Comparison of ENCODE assay signal across 1 cellular context in the genomic region with DNA sequence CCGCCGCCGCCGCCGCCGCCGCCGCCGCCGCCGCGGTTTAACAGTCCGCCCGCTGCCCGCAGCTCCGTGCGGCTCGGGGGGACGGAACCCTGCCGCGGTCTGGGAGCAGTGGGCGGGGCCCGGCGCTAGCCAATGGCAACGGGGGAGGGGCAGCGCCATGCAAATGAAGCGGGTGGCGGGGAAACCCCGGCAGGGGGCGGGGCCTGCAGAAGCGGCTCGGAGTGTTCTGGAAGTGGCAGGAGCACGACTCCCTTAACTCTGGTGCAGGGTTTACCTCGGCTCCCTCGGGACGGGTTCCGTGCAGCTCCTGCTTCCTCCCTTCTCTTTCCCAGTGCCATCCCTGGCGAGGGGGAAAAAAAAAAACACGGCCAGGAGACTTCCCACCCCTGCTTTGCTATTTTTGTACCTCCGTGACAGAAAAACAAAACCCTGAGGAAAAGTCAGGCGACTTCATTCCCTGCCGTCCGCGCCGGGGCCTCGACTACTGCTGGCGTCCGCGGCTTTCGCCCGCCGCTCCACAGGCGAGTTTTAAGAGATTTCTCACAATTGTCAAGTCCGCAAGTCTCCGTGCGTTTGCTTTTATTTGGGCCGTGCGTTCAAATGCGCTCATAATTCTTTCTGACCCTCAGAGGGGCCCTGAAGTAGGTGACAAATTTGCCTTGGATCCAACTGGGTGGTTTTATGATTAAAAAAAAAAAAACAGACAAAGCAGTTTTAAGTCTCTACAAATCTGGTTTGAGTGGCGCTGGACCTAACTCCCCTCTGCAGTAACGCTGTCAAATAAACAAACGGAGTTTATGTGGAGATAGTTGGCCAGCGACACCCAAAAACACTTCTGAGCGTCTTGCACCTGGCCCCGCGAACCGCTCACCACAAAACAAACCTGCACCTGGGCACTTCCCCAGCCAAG.
TF ChIP-seq lines count a peak whose summit lies in the region.

A gene with protein sequence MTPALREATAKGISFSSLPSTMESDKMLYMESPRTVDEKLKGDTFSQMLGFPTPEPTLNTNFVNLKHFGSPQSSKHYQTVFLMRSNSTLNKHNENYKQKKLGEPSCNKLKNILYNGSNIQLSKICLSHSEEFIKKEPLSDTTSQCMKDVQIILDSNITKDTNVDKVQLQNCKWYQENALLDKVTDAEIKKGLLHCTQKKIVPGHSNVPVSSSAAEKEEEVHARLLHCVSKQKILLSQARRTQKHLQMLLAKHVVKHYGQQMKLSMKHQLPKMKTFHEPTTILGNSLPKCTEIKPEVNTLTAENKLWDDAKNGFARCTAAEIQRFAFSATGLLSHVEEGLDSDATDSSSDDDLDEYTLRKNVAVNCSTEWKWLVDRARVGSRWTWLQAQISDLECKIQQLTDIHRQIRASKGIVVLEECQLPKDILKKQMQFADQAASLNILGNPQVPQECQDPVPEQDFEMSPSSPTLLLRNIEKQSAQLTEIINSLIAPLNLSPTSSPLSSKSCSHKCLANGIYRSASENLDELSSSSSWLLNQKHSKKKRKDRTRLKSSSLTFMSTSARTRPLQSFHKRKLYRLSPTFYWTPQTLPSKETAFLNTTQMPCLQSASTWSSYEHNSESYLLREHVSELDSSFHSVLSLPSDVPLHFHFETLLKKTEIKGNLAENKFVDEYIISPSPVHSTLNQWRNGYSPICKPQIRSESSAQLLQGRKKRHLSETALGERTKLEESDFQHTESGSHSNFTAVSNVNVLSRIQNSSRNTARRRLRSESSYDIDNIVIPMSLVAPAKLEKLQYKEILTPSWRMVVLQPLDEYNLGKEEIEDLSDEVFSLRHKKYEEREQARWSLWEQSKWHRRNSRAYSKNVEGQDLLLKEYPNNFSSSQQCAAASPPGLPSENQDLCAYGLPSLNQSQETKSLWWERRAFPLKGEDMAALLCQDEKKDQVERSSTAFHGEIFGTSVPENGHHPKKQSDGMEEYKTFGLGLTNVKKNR (minus strand): TSS at position 101 of the 910 bp plus-strand sequence. CDS start 16,827 bp downstream, outside the sequence.

TF ChIP-seq in K562, 482 proteins besides CTCF, POLR2A, EP300 and RAD21 (continued from another document and continues in another):
- TF ChIP-seq, protein P1, sequence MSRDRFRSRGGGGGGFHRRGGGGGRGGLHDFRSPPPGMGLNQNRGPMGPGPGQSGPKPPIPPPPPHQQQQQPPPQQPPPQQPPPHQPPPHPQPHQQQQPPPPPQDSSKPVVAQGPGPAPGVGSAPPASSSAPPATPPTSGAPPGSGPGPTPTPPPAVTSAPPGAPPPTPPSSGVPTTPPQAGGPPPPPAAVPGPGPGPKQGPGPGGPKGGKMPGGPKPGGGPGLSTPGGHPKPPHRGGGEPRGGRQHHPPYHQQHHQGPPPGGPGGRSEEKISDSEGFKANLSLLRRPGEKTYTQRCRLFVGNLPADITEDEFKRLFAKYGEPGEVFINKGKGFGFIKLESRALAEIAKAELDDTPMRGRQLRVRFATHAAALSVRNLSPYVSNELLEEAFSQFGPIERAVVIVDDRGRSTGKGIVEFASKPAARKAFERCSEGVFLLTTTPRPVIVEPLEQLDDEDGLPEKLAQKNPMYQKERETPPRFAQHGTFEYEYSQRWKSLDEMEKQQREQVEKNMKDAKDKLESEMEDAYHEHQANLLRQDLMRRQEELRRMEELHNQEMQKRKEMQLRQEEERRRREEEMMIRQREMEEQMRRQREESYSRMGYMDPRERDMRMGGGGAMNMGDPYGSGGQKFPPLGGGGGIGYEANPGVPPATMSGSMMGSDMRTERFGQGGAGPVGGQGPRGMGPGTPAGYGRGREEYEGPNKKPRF (IDR thresholded peaks at IDR 0.05; ENCODE audit: low read depth, low read length), result no peak
- TF ChIP-seq, protein P2, sequence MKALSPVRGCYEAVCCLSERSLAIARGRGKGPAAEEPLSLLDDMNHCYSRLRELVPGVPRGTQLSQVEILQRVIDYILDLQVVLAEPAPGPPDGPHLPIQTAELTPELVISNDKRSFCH (CRISPR knock-in tag; IDR thresholded peaks at IDR 0.05), result no peak
- TF ChIP-seq, protein P2 (tag; IDR thresholded peaks at IDR 0.05), result no peak
- TF ChIP-seq, protein P3, sequence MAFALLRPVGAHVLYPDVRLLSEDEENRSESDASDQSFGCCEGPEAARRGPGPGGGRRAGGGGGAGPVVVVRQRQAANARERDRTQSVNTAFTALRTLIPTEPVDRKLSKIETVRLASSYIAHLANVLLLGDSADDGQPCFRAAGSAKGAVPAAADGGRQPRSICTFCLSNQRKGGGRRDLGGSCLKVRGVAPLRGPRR (CRISPR knock-in tag; IDR thresholded peaks at IDR 0.05), result no peak
- TF ChIP-seq HDAC6 (IDR thresholded peaks at IDR 0.05; ENCODE audit: low read depth, low read length) (no peak), DMBX1 (CRISPR knock-in tag; IDR thresholded peaks at IDR 0.05; ENCODE audit: borderline replicate concordance) (no peak), HMG20B (CRISPR knock-in tag; IDR thresholded peaks at IDR 0.05) (no peak), ZNF699 (CRISPR knock-in tag; IDR thresholded peaks at IDR 0.05; ENCODE audit: insufficient replicate concordance) (no peak), ZNF668 (CRISPR knock-in tag; IDR thresholded peaks at IDR 0.05) (no peak), POLR2AphosphoS2 (IDR thresholded peaks at IDR 0.05; ENCODE audit: low read length) (no peak), ZNF785 (CRISPR knock-in tag; IDR thresholded peaks at IDR 0.05) (no peak), RBFOX2 (IDR thresholded peaks at IDR 0.05; ENCODE audit: low read depth, low read length) (peak; percentile 65), ZNF316 (IDR thresholded peaks at IDR 0.05) (no peak), PHB2 (IDR thresholded peaks at IDR 0.05; ENCODE audit: low read depth) (no peak), RBM14 (IDR thresholded peaks at IDR 0.05; ENCODE audit: borderline replicate concordance, insufficient read depth, low read depth, low read length) (no peak), MEIS2 (IDR thresholded peaks at IDR 0.05; ENCODE audit: partially characterized antibody) (no peak), XRCC3 (IDR thresholded peaks at IDR 0.05) (no peak), POLR2B (IDR thresholded peaks at IDR 0.05; ENCODE audit: low read depth, partially characterized antibody) (no peak), ZNF121 (CRISPR knock-in tag; conservative IDR thresholded peaks at IDR 0.05) (no peak), SPI1 (IDR thresholded peaks at IDR 0.05; ENCODE audit: borderline replicate concordance, low read depth, low read length) (0 out of 2 replicates have a peak, but pooled peaks have one; percentile 5), BRD9 (IDR thresholded peaks at IDR 0.05; ENCODE audit: low read depth, partially characterized antibody) (no peak), NRF1 (conservative IDR thresholded peaks at IDR 0.05 in 1 of 2, IDR thresholded peaks at IDR 0.05 in 1 of 2) (no peak), PHF8 (IDR thresholded peaks at IDR 0.05; ENCODE audit: borderline replicate concordance, low read length) (0 out of 2 replicates have a peak, but pooled peaks have one; percentile 16), CEBPB (tag; IDR thresholded peaks at IDR 0.05) (no peak), BMI1 (IDR thresholded peaks at IDR 0.05; ENCODE audit: low read length) (no peak), RFX5 (IDR thresholded peaks at IDR 0.05; ENCODE audit: low read depth, low read length) (no peak), L3MBTL2 (IDR thresholded peaks at IDR 0.05) (peak; percentile 65)
- TF ChIP-seq, protein P4, sequence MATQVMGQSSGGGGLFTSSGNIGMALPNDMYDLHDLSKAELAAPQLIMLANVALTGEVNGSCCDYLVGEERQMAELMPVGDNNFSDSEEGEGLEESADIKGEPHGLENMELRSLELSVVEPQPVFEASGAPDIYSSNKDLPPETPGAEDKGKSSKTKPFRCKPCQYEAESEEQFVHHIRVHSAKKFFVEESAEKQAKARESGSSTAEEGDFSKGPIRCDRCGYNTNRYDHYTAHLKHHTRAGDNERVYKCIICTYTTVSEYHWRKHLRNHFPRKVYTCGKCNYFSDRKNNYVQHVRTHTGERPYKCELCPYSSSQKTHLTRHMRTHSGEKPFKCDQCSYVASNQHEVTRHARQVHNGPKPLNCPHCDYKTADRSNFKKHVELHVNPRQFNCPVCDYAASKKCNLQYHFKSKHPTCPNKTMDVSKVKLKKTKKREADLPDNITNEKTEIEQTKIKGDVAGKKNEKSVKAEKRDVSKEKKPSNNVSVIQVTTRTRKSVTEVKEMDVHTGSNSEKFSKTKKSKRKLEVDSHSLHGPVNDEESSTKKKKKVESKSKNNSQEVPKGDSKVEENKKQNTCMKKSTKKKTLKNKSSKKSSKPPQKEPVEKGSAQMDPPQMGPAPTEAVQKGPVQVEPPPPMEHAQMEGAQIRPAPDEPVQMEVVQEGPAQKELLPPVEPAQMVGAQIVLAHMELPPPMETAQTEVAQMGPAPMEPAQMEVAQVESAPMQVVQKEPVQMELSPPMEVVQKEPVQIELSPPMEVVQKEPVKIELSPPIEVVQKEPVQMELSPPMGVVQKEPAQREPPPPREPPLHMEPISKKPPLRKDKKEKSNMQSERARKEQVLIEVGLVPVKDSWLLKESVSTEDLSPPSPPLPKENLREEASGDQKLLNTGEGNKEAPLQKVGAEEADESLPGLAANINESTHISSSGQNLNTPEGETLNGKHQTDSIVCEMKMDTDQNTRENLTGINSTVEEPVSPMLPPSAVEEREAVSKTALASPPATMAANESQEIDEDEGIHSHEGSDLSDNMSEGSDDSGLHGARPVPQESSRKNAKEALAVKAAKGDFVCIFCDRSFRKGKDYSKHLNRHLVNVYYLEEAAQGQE (CRISPR knock-in tag; IDR thresholded peaks at IDR 0.05; ENCODE audit: low read depth), result no peak
- TF ChIP-seq, protein P5, sequence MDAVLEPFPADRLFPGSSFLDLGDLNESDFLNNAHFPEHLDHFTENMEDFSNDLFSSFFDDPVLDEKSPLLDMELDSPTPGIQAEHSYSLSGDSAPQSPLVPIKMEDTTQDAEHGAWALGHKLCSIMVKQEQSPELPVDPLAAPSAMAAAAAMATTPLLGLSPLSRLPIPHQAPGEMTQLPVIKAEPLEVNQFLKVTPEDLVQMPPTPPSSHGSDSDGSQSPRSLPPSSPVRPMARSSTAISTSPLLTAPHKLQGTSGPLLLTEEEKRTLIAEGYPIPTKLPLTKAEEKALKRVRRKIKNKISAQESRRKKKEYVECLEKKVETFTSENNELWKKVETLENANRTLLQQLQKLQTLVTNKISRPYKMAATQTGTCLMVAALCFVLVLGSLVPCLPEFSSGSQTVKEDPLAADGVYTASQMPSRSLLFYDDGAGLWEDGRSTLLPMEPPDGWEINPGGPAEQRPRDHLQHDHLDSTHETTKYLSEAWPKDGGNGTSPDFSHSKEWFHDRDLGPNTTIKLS (IDR thresholded peaks at IDR 0.05; ENCODE audit: borderline replicate concordance, low read depth), result peak; percentile 25; the same call in 1 of the 2 replicates
- TF ChIP-seq, protein P6, sequence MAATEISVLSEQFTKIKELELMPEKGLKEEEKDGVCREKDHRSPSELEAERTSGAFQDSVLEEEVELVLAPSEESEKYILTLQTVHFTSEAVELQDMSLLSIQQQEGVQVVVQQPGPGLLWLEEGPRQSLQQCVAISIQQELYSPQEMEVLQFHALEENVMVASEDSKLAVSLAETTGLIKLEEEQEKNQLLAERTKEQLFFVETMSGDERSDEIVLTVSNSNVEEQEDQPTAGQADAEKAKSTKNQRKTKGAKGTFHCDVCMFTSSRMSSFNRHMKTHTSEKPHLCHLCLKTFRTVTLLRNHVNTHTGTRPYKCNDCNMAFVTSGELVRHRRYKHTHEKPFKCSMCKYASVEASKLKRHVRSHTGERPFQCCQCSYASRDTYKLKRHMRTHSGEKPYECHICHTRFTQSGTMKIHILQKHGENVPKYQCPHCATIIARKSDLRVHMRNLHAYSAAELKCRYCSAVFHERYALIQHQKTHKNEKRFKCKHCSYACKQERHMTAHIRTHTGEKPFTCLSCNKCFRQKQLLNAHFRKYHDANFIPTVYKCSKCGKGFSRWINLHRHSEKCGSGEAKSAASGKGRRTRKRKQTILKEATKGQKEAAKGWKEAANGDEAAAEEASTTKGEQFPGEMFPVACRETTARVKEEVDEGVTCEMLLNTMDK (IDR thresholded peaks at IDR 0.05; ENCODE audit: borderline replicate concordance, insufficient read depth, low read depth, low read length, poor library complexity, severe bottlenecking), result no peak
- TF ChIP-seq, protein P7, sequence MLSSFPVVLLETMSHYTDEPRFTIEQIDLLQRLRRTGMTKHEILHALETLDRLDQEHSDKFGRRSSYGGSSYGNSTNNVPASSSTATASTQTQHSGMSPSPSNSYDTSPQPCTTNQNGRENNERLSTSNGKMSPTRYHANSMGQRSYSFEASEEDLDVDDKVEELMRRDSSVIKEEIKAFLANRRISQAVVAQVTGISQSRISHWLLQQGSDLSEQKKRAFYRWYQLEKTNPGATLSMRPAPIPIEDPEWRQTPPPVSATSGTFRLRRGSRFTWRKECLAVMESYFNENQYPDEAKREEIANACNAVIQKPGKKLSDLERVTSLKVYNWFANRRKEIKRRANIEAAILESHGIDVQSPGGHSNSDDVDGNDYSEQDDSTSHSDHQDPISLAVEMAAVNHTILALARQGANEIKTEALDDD (IDR thresholded peaks at IDR 0.05), result no peak
- TF ChIP-seq, protein P8, sequence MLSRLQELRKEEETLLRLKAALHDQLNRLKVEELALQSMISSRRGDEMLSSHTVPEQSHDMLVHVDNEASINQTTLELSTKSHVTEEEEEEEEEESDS (CRISPR knock-in tag; IDR thresholded peaks at IDR 0.05), result no peak
- TF ChIP-seq, protein P9, sequence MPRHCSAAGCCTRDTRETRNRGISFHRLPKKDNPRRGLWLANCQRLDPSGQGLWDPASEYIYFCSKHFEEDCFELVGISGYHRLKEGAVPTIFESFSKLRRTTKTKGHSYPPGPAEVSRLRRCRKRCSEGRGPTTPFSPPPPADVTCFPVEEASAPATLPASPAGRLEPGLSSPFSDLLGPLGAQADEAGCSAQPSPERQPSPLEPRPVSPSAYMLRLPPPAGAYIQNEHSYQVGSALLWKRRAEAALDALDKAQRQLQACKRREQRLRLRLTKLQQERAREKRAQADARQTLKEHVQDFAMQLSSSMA (CRISPR knock-in tag; IDR thresholded peaks at IDR 0.05), result no peak
- TF ChIP-seq, protein P10, sequence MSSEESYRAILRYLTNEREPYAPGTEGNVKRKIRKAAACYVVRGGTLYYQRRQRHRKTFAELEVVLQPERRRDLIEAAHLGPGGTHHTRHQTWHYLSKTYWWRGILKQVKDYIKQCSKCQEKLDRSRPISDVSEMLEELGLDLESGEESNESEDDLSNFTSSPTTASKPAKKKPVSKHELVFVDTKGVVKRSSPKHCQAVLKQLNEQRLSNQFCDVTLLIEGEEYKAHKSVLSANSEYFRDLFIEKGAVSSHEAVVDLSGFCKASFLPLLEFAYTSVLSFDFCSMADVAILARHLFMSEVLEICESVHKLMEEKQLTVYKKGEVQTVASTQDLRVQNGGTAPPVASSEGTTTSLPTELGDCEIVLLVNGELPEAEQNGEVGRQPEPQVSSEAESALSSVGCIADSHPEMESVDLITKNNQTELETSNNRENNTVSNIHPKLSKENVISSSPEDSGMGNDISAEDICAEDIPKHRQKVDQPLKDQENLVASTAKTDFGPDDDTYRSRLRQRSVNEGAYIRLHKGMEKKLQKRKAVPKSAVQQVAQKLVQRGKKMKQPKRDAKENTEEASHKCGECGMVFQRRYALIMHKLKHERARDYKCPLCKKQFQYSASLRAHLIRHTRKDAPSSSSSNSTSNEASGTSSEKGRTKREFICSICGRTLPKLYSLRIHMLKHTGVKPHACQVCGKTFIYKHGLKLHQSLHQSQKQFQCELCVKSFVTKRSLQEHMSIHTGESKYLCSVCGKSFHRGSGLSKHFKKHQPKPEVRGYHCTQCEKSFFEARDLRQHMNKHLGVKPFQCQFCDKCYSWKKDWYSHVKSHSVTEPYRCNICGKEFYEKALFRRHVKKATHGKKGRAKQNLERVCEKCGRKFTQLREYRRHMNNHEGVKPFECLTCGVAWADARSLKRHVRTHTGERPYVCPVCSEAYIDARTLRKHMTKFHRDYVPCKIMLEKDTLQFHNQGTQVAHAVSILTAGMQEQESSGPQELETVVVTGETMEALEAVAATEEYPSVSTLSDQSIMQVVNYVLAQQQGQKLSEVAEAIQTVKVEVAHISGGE (CRISPR knock-in tag; IDR thresholded peaks at IDR 0.05), result 0 out of 6 replicates have a peak, but pooled peaks of 1 of the 3 experiments have one; percentile 39
